Comparison of ENCODE assay signal across 8 cellular contexts in the genomic region with DNA sequence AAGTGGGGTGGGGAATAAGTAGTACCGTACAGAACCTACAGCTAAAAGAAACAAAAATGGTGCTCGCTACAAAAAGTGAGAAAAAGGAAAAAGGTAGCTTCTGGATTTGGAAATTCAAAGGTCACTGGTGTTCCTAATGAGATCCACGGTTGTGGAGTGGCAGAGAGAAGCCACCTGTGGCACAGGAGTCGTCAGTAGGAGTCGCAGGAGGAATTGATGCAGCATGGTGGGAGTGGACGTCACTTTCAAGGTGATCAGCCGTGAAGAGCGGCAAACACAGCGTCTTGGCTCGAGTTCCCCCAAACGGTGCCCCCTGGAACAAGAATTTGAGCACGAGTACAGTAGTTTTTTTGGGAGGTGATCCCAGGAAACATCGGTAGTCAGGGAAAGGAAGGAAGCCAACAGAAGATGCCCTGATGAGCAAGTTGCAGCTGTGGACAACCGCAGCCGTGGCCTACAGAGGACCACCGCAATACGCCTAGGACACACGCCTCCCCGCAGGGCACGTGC. TPM values are rescaled to one million over a fixed set of nuclear protein-coding genes. Genes with fewer than 3 reads are reported as not detected.
DNase-seq lines count a peak whose midpoint lies in the region; ATAC-seq and TF ChIP-seq lines count a peak whose summit lies in the region.

No MANE protein-coding gene starts in this region.

- H3K9me3 Mint-ChIP-seq in HFFc6: no peaks in the 10 kb centered on the region
- H3K9me3 Mint-ChIP-seq in activated CD4-positive, alpha-beta memory T cell treated with anti-CD3 and anti-CD28 coated beads, Interleukin-2, amount 10 ng/mL, durations not matched to agents 7 days and 5 days: no peaks in the 10 kb centered on the region
- H3K9me3 Mint-ChIP-seq in glutamatergic neuron (ENCODE audit: unreplicated experiment): peaks cover 14% of the 10 kb centered on the region

- H3K27ac Mint-ChIP-seq in HFFc6 (peak overlapping the region; percentile 6; the same call in 1 of the 2 replicates), glutamatergic neuron (ENCODE audit: unreplicated experiment) (peak overlapping the region; percentile 63)
- H3K27ac Mint-ChIP-seq in activated CD4-positive, alpha-beta memory T cell treated with anti-CD3 and anti-CD28 coated beads, Interleukin-2, amount 10 ng/mL, durations not matched to agents 7 days and 5 days: peak overlapping the region; percentile 84

- CTCF ChIA-PET in AG04450 (lab: Charles Lee): interaction anchor here (0.6 to 1.8 kb wide), 7 partner anchors 13 to 376 kb away, joined by 3 to 8 read pairs (median 4); no protein-coding TSS in a partner anchor
- CTCF ChIA-PET in activated CD4-positive, alpha-beta memory T cell treated with anti-CD3 and anti-CD28 coated beads, Interleukin-2, amount 10 ng/mL, durations not matched to agents 7 days and 5 days (lab: Charles Lee): interaction anchor here (0.6 to 3.1 kb wide), 19 partner anchors 11 to 596 kb away, joined by 3 to 19 read pairs (median 4); partner anchors contain the start of genes CHCHD5 and POLR1B

- H3K27ac ChIP-seq in AG04450 (ENCODE audit: low read depth, low read length): peak overlapping the region; percentile 47

- peaks cover 35% of the 10 kb centered on the region for H3K4me1 Mint-ChIP-seq in HFFc6 (ENCODE audit: low read depth)
- H3K4me1 Mint-ChIP-seq in activated CD4-positive, alpha-beta memory T cell treated with anti-CD3 and anti-CD28 coated beads, Interleukin-2, amount 10 ng/mL, durations not matched to agents 7 days and 5 days: peaks cover 28% of the 10 kb centered on the region
- H3K4me1 Mint-ChIP-seq in glutamatergic neuron (ENCODE audit: low read depth, unreplicated experiment): peaks cover 18% of the 10 kb centered on the region

- H3K27me3 Mint-ChIP-seq in HFFc6 (ENCODE audit: insufficient read depth) (no peaks in the 10 kb centered on the region; the same call in 1 of the 2 replicates), glutamatergic neuron (ENCODE audit: unreplicated experiment) (peaks cover 12% of the 10 kb centered on the region)
- H3K27me3 Mint-ChIP-seq in activated CD4-positive, alpha-beta memory T cell treated with anti-CD3 and anti-CD28 coated beads, Interleukin-2, amount 10 ng/mL, durations not matched to agents 7 days and 5 days: no peaks in the 10 kb centered on the region

- H3K4me3 Mint-ChIP-seq in HFFc6 (peak overlapping the region; percentile 88), glutamatergic neuron (ENCODE audit: unreplicated experiment) (peak overlapping the region; percentile 97)
- peak overlapping the region; percentile 82 for H3K4me3 Mint-ChIP-seq in activated CD4-positive, alpha-beta memory T cell treated with anti-CD3 and anti-CD28 coated beads, Interleukin-2, amount 10 ng/mL, durations not matched to agents 7 days and 5 days

- ATAC-seq in HG02970 (IDR thresholded peaks at IDR 0.05; ENCODE audit: low FRiP score, unreplicated experiment): no peak

- TF ChIP-seq CTCF in AG04450 (IDR thresholded peaks at IDR 0.05; ENCODE audit: low read depth, low read length) (no peak), HFFc6 (IDR thresholded peaks at IDR 0.05) (no peak), glutamatergic neuron (IDR thresholded peaks at IDR 0.05; ENCODE audit: partially characterized antibody, unreplicated experiment) (no peak)

- POLR2A ChIA-PET in AG04450 (lab: Yijun Ruan, JAX): interaction anchor here (0.6 kb wide), 1 partner anchor 36 kb away, joined by 3 read pairs; no protein-coding TSS in a partner anchor
- POLR2A ChIA-PET in activated CD4-positive, alpha-beta memory T cell treated with anti-CD3 and anti-CD28 coated beads, Interleukin-2, amount 10 ng/mL, durations not matched to agents 7 days and 5 days (lab: Charles Lee): interaction anchor here (1.0 to 1.6 kb wide), 8 partner anchors 9 to 226 kb away, joined by 3 to 8 read pairs (median 4); partner anchors contain the start of genes CHCHD5 and POLR1B

- DNase-seq in AG04450 (ENCODE audit: low read depth, low spot score) (no peak), HFFc6 (no peak), glutamatergic neuron (no peak), NCI-H187 treated with DMSO at 0.1 percent for 48 hours (lab: John Stamatoyannopoulos, UW) (no peak), midbrain (lab: John Stamatoyannopoulos, UW) (no peak)
- peak; percentile 25 for DNase-seq in activated CD4-positive, alpha-beta memory T cell treated with anti-CD3 and anti-CD28 coated beads, Interleukin-2, amount 10 ng/mL, durations not matched to agents 7 days and 5 days
- peak; percentile 15 for DNase-seq in stimulated activated CD4-positive, alpha-beta T cell treated with anti-CD3 and anti-CD28 coated beads, Interleukin-1b, Interleukin-23, amount 100 ng/mL, for 48 hours

- no peaks in the 10 kb centered on the region for H3K27me3 ChIP-seq in AG04450 (ENCODE audit: control insufficient read depth, insufficient read depth, low read length)

- H3K36me3 Mint-ChIP-seq in HFFc6 (ENCODE audit: low read depth) (peaks cover 11% of the 10 kb centered on the region), glutamatergic neuron (ENCODE audit: unreplicated experiment) (no peaks in the 10 kb centered on the region)
- peaks cover 15% of the 10 kb centered on the region for H3K36me3 Mint-ChIP-seq in activated CD4-positive, alpha-beta memory T cell treated with anti-CD3 and anti-CD28 coated beads, Interleukin-2, amount 10 ng/mL, durations not matched to agents 7 days and 5 days (ENCODE audit: low read depth)

- no peaks in the 10 kb centered on the region; the same call in 1 of the 2 replicates for H3K9me3 ChIP-seq in AG04450 (ENCODE audit: control insufficient read depth, insufficient read depth, low read length)

- H3K4me3 ChIP-seq in AG04450 (ENCODE audit: low read depth, low read length): peak overlapping the region; percentile 88

RNA-seq across cellular contexts. Expression of gene TTL, which starts 1.4 kb away (rescaled TPM):
- 26.6 and 27.3 TPM in 2 replicates for polyA plus RNA-seq in AG04450 (2011; rRNA removed)
- polyA minus RNA-seq in AG04450 (2011; rRNA and poly(A)+ RNA removed): 35.7 and 37.5 TPM in 2 replicates
- 10 to 100 TPM; 48.4 to 65.1 (median 55.1) TPM for total RNA-seq in HFFc6 (2021; fragmentation: NEBNext Ultra II Directional; extraction: Animal tissue kit (Norgen Biotek cat#: 25700))
- total RNA-seq in activated CD4-positive, alpha-beta memory T cell treated with anti-CD3 and anti-CD28 coated beads, Interleukin-2, amount 10 ng/mL, durations not matched to agents 7 days and 5 days: 10 to 100 TPM; 31.8 to 33.2 TPM
- total RNA-seq in glutamatergic neuron (ENCODE audit: unreplicated experiment): 126 TPM

RNA-seq across cellular contexts. Expression of gene RGPD8, which starts 47.1 kb away (rescaled TPM):
- 1.5 and 2.6 TPM in 2 replicates for polyA plus RNA-seq in AG04450 (2011; rRNA removed)
- polyA minus RNA-seq in AG04450 (2011; rRNA and poly(A)+ RNA removed): 2.6 and 4.6 TPM in 2 replicates
- total RNA-seq in HFFc6 (2021; fragmentation: NEBNext Ultra II Directional; extraction: Animal tissue kit (Norgen Biotek cat#: 25700)): 1 to 10 TPM; 4.1 to 6.6 (median 5.5) TPM
- 1 to 10 TPM; 7.9 to 9.5 TPM for total RNA-seq in activated CD4-positive, alpha-beta memory T cell treated with anti-CD3 and anti-CD28 coated beads, Interleukin-2, amount 10 ng/mL, durations not matched to agents 7 days and 5 days
- total RNA-seq in glutamatergic neuron (ENCODE audit: unreplicated experiment): 29.3 TPM

Comparison
In these comparisons a context has a peak if more than half of its experiments do, and no peak if none do; other contexts are left out.
1. DNase-seq: peak in activated CD4-positive, alpha-beta memory T cell treated with anti-CD3 and anti-CD28 coated beads, Interleukin-2, amount 10 ng/mL, durations not matched to agents 7 days and 5 days (single experiment) and stimulated activated CD4-positive, alpha-beta T cell treated with anti-CD3 and anti-CD28 coated beads, Interleukin-1b, Interleukin-23, amount 100 ng/mL, for 48 hours (single experiment); none in AG04450 (single experiment), HFFc6 (single experiment), glutamatergic neuron (single experiment), NCI-H187 treated with DMSO at 0.1 percent for 48 hours (single experiment) and midbrain (single experiment).
2. H3K27ac Mint-ChIP-seq: peak in every context shown above with its lines; median percentile 84 in activated CD4-positive, alpha-beta memory T cell treated with anti-CD3 and anti-CD28 coated beads, Interleukin-2, amount 10 ng/mL, durations not matched to agents 7 days and 5 days; 63 in glutamatergic neuron; 6 in HFFc6.
3. Peak in every context shown above with its lines, with median percentiles within 50 percentile points of each other: H3K4me3 Mint-ChIP-seq.